ENCODE assay signal across 8 cellular contexts in genomic region chr9:120394058-120394669, GRCh38.
A peak's percentile ranks its signal among the peaks of the same experiment; 100 is the strongest.
DNase-seq lines count a peak whose midpoint lies in the region; ATAC-seq lines count a peak whose summit lies in the region.

No MANE protein-coding gene starts in this region.

- H3K4me3 ChIP-seq in thymus (ENCODE audit: low read length): no peak overlapping the region

- peaks cover 42% of the 10 kb centered on the region for H3K36me3 Mint-ChIP-seq in activated T-cell treated with anti-CD3 and anti-CD28 coated beads, Interleukin-2, amount 50 U/mL, for 4 hours (ENCODE audit: insufficient read depth)

- H3K27me3 ChIP-seq in thymus (ENCODE audit: control insufficient read depth, insufficient read depth): no peaks in the 10 kb centered on the region

- H3K4me3 Mint-ChIP-seq in activated T-cell treated with anti-CD3 and anti-CD28 coated beads, Interleukin-2, amount 50 U/mL, for 4 hours: no peak overlapping the region

- peaks cover 24% of the 10 kb centered on the region for H3K4me1 Mint-ChIP-seq in activated T-cell treated with anti-CD3 and anti-CD28 coated beads, Interleukin-2, amount 50 U/mL, for 4 hours (ENCODE audit: low read depth)

- no peaks in the 10 kb centered on the region for H3K9me3 ChIP-seq in thymus (ENCODE audit: control insufficient read depth)

- peak overlapping the region; percentile 70 for H3K27ac ChIP-seq in thymus (ENCODE audit: low read depth)

- H3K4me1 ChIP-seq in thymus (ENCODE audit: control insufficient read depth, insufficient read depth, low read length): peaks cover 14% of the 10 kb centered on the region

- 56% methylated on average over 13 of the region's 13 CpGs for WGBS in thymus

- ATAC-seq in activated T-cell treated with anti-CD3 and anti-CD28 coated beads, Interleukin-2, amount 50 U/mL, for 4 hours: peak; percentile 66 to 74

- H3K9me3 Mint-ChIP-seq in activated T-cell treated with anti-CD3 and anti-CD28 coated beads, Interleukin-2, amount 50 U/mL, for 4 hours: no peaks in the 10 kb centered on the region

- DNase-seq in stimulated activated CD4-positive, alpha-beta T cell treated with anti-CD3 and anti-CD28 coated beads, Interleukin-12 subunit alpha, Interleukin-12 subunit beta, amount 100 ng/mL, for 48 hours (ENCODE audit: low read depth in 2 of 3, low spot score in 1 of 3): peak; percentile 27 to 38 (median 34)
- no peak for DNase-seq in stimulated activated CD4-positive, alpha-beta T cell treated with anti-CD3 and anti-CD28 coated beads, Interleukin-4, amount 100 ng/mL, for 4 hours
- no peak for DNase-seq in activated T-cell treated with anti-CD3 and anti-CD28 coated beads, Interleukin-2, amount 50 U/mL, for 4 hours
- DNase-seq in iris pigment epithelial cell (ENCODE audit: low read depth) (peak; percentile 98), NCI-H748 (lab: John Stamatoyannopoulos, UW; ENCODE audit: unreplicated experiment) (no peak), amygdala (lab: John Stamatoyannopoulos, UW) (no peak), anterior cingulate cortex (lab: John Stamatoyannopoulos, UW) (no peak)

- H3K36me3 ChIP-seq in thymus (ENCODE audit: control insufficient read depth, insufficient read depth): peaks cover 58% of the 10 kb centered on the region

- no peaks in the 10 kb centered on the region for H3K27me3 Mint-ChIP-seq in activated T-cell treated with anti-CD3 and anti-CD28 coated beads, Interleukin-2, amount 50 U/mL, for 4 hours (ENCODE audit: low read depth)

Comparison
In these comparisons a context has a peak if more than half of its experiments do, and no peak if none do; other contexts are left out.
1. DNase-seq: peak in stimulated activated CD4-positive, alpha-beta T cell treated with anti-CD3 and anti-CD28 coated beads, Interleukin-12 subunit alpha, Interleukin-12 subunit beta, amount 100 ng/mL, for 48 hours (3 of 3) and iris pigment epithelial cell (single experiment); none in stimulated activated CD4-positive, alpha-beta T cell treated with anti-CD3 and anti-CD28 coated beads, Interleukin-4, amount 100 ng/mL, for 4 hours (0 of 2), activated T-cell treated with anti-CD3 and anti-CD28 coated beads, Interleukin-2, amount 50 U/mL, for 4 hours (single experiment), NCI-H748 (single experiment), amygdala (0 of 56) and anterior cingulate cortex (0 of 58).